Comparison of ENCODE assay signal across 13 cellular contexts in genomic region chr18:26556573-26556972, GRCh38. TPM values are rescaled to one million over a fixed set of nuclear protein-coding genes. Genes with fewer than 3 reads are reported as not detected.
DNase-seq lines count a peak whose midpoint lies in the region; ATAC-seq and TF ChIP-seq lines count a peak whose summit lies in the region.
"Had no signal": no experiment of that assay in that cellular context is flagged by ENCODE, and none has a peak within 500 bp of the region (broad histone marks: within the 10 kb centered on the region; RNA-seq: fewer than 3 reads in every experiment).

No MANE protein-coding gene starts in this region.

- H3K4me1 ChIP-seq in transverse colon, result no peaks in the 10 kb centered on the region
- H3K4me1 ChIP-seq: BLaER1 had no signal

- H3K27ac ChIP-seq in transverse colon, result no peak overlapping the region
- H3K27ac ChIP-seq: BLaER1 had no signal

- H3K9me3 Mint-ChIP-seq in chondrocyte (ENCODE audit: low read depth), result no peaks in the 10 kb centered on the region
- no peaks in the 10 kb centered on the region for H3K9me3 Mint-ChIP-seq in activated naive CD8-positive, alpha-beta T cell treated with anti-CD3 and anti-CD28 coated beads, Interleukin-2, amount 50 U/mL, for 24 hours
- H3K9me3 Mint-ChIP-seq: H9 had no signal

- in situ Hi-C loops in transverse colon (cut with MboI; ENCODE audit: low pct_ligation_motif_present in 1 of 4, low pct_unique_long_range_greater_than_20kb in 1 of 4, low sequenced_read_pairs in 3 of 4), result no loop called here

- H3K36me3 ChIP-seq in transverse colon, result no peaks in the 10 kb centered on the region
- H3K36me3 ChIP-seq: BLaER1 had no signal

- no peak for TF ChIP-seq EP300 in transverse colon (IDR thresholded peaks at IDR 0.05; ENCODE audit: low read depth)

- no peak overlapping the region for H3K4me3 ChIP-seq in transverse colon
- H3K4me3 ChIP-seq: BLaER1 had no signal

- ATAC-seq in GM19467 (IDR thresholded peaks at IDR 0.05; ENCODE audit: unreplicated experiment), result peak; percentile 67
- ATAC-seq in HG03045 (IDR thresholded peaks at IDR 0.05; ENCODE audit: unreplicated experiment), result peak; percentile 79
- ATAC-seq in HG02840 (IDR thresholded peaks at IDR 0.05; ENCODE audit: low FRiP score, unreplicated experiment), result no peak
- ATAC-seq in activated naive CD8-positive, alpha-beta T cell treated with anti-CD3 and anti-CD28 coated beads, Interleukin-2, amount 50 U/mL, for 24 hours, result no peak

- H3K4me1 Mint-ChIP-seq in chondrocyte (ENCODE audit: low read depth), result peaks cover 19% of the 10 kb centered on the region
- no peaks in the 10 kb centered on the region for H3K4me1 Mint-ChIP-seq in activated naive CD8-positive, alpha-beta T cell treated with anti-CD3 and anti-CD28 coated beads, Interleukin-2, amount 50 U/mL, for 24 hours

- no peak for TF ChIP-seq CTCF in GM10248 (IDR thresholded peaks at IDR 0.05; ENCODE audit: control extremely low read depth, extremely low read depth, low read depth, missing control alignments)
- no peak for TF ChIP-seq CTCF in chondrocyte (IDR thresholded peaks at IDR 0.05)
- TF ChIP-seq CTCF in transverse colon (IDR thresholded peaks at IDR 0.05), result no peak

- intact Hi-C loops in transverse colon (cut with DNase I; ENCODE audit: low total_unique reads), result loop anchor here (10.0 kb wide), 1 partner anchor 98 kb away; no protein-coding TSS in a partner anchor

- H3K4me3 Mint-ChIP-seq in chondrocyte (ENCODE audit: unreplicated experiment), result no peak overlapping the region
- no peak overlapping the region for H3K4me3 Mint-ChIP-seq in activated naive CD8-positive, alpha-beta T cell treated with anti-CD3 and anti-CD28 coated beads, Interleukin-2, amount 50 U/mL, for 24 hours
- H3K4me3 Mint-ChIP-seq: H9 had no signal

- no peak for TF ChIP-seq POLR2A in transverse colon (IDR thresholded peaks at IDR 0.05)

- CTCF ChIA-PET in GM10248 (lab: Yijun Ruan, JAX), result interaction anchor here (1.0 to 2.5 kb wide), 4 partner anchors 9 to 64 kb away, joined by 3 to 8 read pairs (median 4); partner anchors contain the start of gene KCTD1

- H3K27me3 ChIP-seq in transverse colon, result peaks cover 45% of the 10 kb centered on the region

- DNase-seq in GM10248 (ENCODE audit: extremely low spot score) (peak; percentile 29), chondrocyte (ENCODE audit: low spot score) (no peak), transverse colon (no peak)
- DNase-seq in central memory CD4-positive, alpha-beta T cell, result no peak
- no peak for DNase-seq in activated naive CD8-positive, alpha-beta T cell treated with anti-CD3 and anti-CD28 coated beads, Interleukin-2, amount 50 U/mL, for 24 hours
- DNase-seq: activated CD4-positive, alpha-beta T cell treated with anti-CD3 and anti-CD28 coated beads, Interleukin-2, amount 50 U/mL, for 4 hours; H9; NCI-H1092; Right ventricle myocardium superior had no signal

- 74% methylated on average over 3 of the region's 3 CpGs for WGBS in transverse colon (ENCODE audit: low coverage in 1 of 2), 2 donors

- peaks cover 12% of the 10 kb centered on the region for H3K27me3 Mint-ChIP-seq in chondrocyte (ENCODE audit: low read depth)
- peaks cover 55% of the 10 kb centered on the region for H3K27me3 Mint-ChIP-seq in activated naive CD8-positive, alpha-beta T cell treated with anti-CD3 and anti-CD28 coated beads, Interleukin-2, amount 50 U/mL, for 24 hours

- peak overlapping the region; percentile 34 for H3K27ac Mint-ChIP-seq in chondrocyte (ENCODE audit: unreplicated experiment)
- H3K27ac Mint-ChIP-seq in activated naive CD8-positive, alpha-beta T cell treated with anti-CD3 and anti-CD28 coated beads, Interleukin-2, amount 50 U/mL, for 24 hours, result no peak overlapping the region
- H3K27ac Mint-ChIP-seq: H9 had no signal

- POLR2A ChIA-PET in GM10248 (lab: Yijun Ruan, JAX), result no interaction called here

- H3K9me3 ChIP-seq in transverse colon, result no peaks in the 10 kb centered on the region
- H3K9me3 ChIP-seq: BLaER1 had no signal

- H3K36me3 Mint-ChIP-seq in chondrocyte (ENCODE audit: low read depth), result no peaks in the 10 kb centered on the region
- H3K36me3 Mint-ChIP-seq in activated naive CD8-positive, alpha-beta T cell treated with anti-CD3 and anti-CD28 coated beads, Interleukin-2, amount 50 U/mL, for 24 hours (ENCODE audit: low read depth), result no peaks in the 10 kb centered on the region

RNA-seq across cellular contexts. Expression of gene KCTD1, which starts 8.2 kb away (rescaled TPM):
- total RNA-seq in chondrocyte (17.1 to 18.1 TPM (median 17.5 TPM) in 3 replicates), transverse colon (10 to 100 TPM in 3 of 4 donors, 1 to 10 TPM in 1; 9.0 to 42.3 (median 13.5) TPM)

Comparison
In these comparisons a context has a peak if more than half of its experiments do, and no peak if none do; other contexts are left out.
1. ATAC-seq: peak in GM19467 (single experiment) and HG03045 (single experiment); none in HG02840 (single experiment) and activated naive CD8-positive, alpha-beta T cell treated with anti-CD3 and anti-CD28 coated beads, Interleukin-2, amount 50 U/mL, for 24 hours (single experiment).